In the genomic region with DNA sequence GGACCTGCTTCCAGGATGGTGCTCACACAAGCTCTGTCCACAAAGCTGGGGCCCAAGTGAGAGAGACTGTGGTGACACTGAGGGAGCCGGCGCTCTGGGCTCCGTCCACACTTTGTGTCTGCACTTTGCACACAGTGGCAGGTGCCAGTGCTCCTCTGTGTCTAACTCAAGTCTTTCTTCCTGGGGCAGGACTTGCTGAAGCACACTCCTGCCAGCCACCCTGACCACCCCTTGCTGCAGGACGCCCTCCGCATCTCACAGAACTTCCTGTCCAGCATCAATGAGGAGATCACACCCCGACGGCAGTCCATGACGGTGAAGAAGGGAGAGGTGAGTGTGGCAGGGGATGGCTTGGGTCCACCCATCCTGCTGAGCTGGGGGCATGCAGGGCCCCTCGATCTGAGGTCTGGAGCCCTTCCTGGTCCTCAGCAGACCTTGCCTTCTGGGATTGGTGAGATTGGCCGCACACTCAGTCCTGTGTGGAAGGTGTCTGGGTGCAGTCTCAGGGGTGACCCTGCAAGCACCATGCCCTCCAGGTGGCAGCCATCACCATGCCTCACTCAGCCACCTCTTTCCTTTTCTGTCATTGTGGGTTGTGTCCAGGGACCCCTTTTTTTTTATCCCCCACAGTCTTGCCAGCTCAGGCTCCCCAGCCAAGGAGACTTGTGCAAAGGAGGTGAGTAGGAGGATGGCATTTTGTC, we compare ENCODE assay signal across 22 cellular contexts.
"Had no signal": no experiment of that assay in that cellular context is flagged by ENCODE, and none has a peak within 500 bp of the region (broad histone marks: within the 10 kb centered on the region; RNA-seq: fewer than 3 reads in every experiment).

No MANE protein-coding gene starts in this region.

- H3K4me3 ChIP-seq: lower lobe of right lung, ovary, psoas muscle, right atrium auricular region, spleen, stomach, suprapubic skin, tibial nerve had no signal

- H3K9me3 Mint-ChIP-seq: activated B cell treated with CpG ODN at 0.5 μM for 24 hours; brain; central memory CD8-positive, alpha-beta T cell; naive thymus-derived CD4-positive, alpha-beta T cell had no signal

- H3K27me3 Mint-ChIP-seq: activated CD4-positive, alpha-beta T cell treated with anti-CD3 and anti-CD28 coated beads for 36 hours; brain; central memory CD8-positive, alpha-beta T cell; naive thymus-derived CD4-positive, alpha-beta T cell; T-helper 17 cell had no signal

- DNase-seq: activated B cell treated with CpG ODN at 0.5 μM for 24 hours; activated CD4-positive, alpha-beta T cell treated with anti-CD3 and anti-CD28 coated beads for 36 hours; activated CD4-positive, alpha-beta T cell treated with anti-CD3 and anti-CD28 coated beads, Interleukin-2, amount 50 U/mL, for 4 hours; effector memory CD4-positive, alpha-beta T cell; foreskin melanocyte; lower lobe of right lung; naive thymus-derived CD4-positive, alpha-beta T cell; ovary; psoas muscle; spleen; stimulated activated CD4-positive, alpha-beta T cell treated with anti-CD3 and anti-CD28 coated beads, Interleukin-4, amount 100 ng/mL, for 24 hours; stomach; SW 1271; T-helper 17 cell had no signal

- H3K4me3 Mint-ChIP-seq: activated B cell treated with CpG ODN at 0.5 μM for 24 hours; activated CD4-positive, alpha-beta T cell treated with anti-CD3 and anti-CD28 coated beads for 36 hours; brain; central memory CD8-positive, alpha-beta T cell; naive thymus-derived CD4-positive, alpha-beta T cell had no signal

- H3K9me3 ChIP-seq: lower lobe of right lung, neutrophil, ovary, psoas muscle, right atrium auricular region, spleen, stomach, suprapubic skin, tibial nerve had no signal

- H3K27ac ChIP-seq: lower lobe of right lung, neutrophil, ovary, psoas muscle, right atrium auricular region, spleen, stomach, suprapubic skin, tibial nerve had no signal

- H3K27me3 ChIP-seq: neutrophil, ovary, right atrium auricular region, spleen, stomach, suprapubic skin, tibial nerve had no signal

- ATAC-seq: activated CD4-positive, alpha-beta T cell treated with anti-CD3 and anti-CD28 coated beads for 36 hours; esophagus mucosa; left lobe of liver; lower lobe of right lung; naive thymus-derived CD4-positive, alpha-beta T cell; psoas muscle; T-helper 17 cell had no signal

- H3K4me1 ChIP-seq: psoas muscle had no signal

- H3K36me3 ChIP-seq: ovary had no signal

- H3K27ac Mint-ChIP-seq: activated B cell treated with CpG ODN at 0.5 μM for 24 hours; activated CD4-positive, alpha-beta T cell treated with anti-CD3 and anti-CD28 coated beads for 36 hours; T-helper 17 cell had no signal
